22 cellular contexts compared by ENCODE assay signal in the genomic region with DNA sequence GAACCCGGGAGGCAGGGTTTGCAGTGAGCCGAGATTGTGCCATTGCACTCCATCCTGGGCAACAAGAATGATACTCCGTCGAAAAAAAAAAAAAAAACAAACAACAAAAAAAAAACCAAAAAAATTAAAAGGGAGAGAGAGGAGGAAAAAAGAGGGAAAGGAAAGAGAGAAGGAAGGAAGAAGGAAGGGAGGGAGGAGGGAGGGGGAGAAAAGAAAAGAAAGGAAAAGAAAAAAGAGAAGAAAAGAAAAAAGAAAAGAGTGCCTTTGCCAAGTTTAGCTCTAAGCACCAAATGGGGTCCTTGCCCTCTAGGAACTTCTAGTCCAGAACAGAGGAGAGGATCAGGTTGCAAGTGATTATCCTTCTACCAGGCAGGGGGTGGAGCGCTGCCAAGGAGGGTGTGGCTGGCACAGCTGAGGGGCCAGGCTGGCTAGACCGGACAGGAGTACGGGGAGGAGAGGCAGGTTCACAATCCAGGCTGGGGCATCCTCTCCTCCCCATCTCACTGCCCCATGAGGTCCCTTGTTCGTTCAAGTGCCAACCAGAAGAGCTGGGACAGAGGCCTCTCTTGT. TPM values are rescaled to one million over a fixed set of nuclear protein-coding genes. Genes with fewer than 3 reads are reported as not detected.
DNase-seq lines count a peak whose midpoint lies in the region; ATAC-seq and TF ChIP-seq lines count a peak whose summit lies in the region.
"Had no signal": no experiment of that assay in that cellular context is flagged by ENCODE, and none has a peak within 500 bp of the region (broad histone marks: within the 10 kb centered on the region; RNA-seq: fewer than 3 reads in every experiment).

No MANE protein-coding gene starts in this region.

- no peaks in the 10 kb centered on the region for H3K9me3 Mint-ChIP-seq in central memory CD8-positive, alpha-beta T cell
- H3K9me3 Mint-ChIP-seq in naive thymus-derived CD4-positive, alpha-beta T cell, result no peaks in the 10 kb centered on the region

- no peak overlapping the region for H3K4me3 Mint-ChIP-seq in central memory CD8-positive, alpha-beta T cell
- no peak overlapping the region for H3K4me3 Mint-ChIP-seq in naive thymus-derived CD4-positive, alpha-beta T cell
- H3K4me3 Mint-ChIP-seq: CD4-positive, CD25-positive, alpha-beta regulatory T cell had no signal

- no peaks in the 10 kb centered on the region for H3K36me3 ChIP-seq in osteoblast (ENCODE audit: insufficient read depth, low read length)
- no peaks in the 10 kb centered on the region for H3K36me3 ChIP-seq in naive thymus-derived CD4-positive, alpha-beta T cell (ENCODE audit: control insufficient read depth in 2 of 3, insufficient read depth in 3 of 3, low read length in 3 of 3)
- H3K36me3 ChIP-seq: BE2C, Peyer's patch had no signal

- ATAC-seq in central memory CD8-positive, alpha-beta T cell (replicated peaks; ENCODE audit: extremely low read depth, poor library complexity, severe bottlenecking), result no peak
- ATAC-seq in GM18870 (IDR thresholded peaks at IDR 0.05; ENCODE audit: unreplicated experiment), result no peak
- ATAC-seq in naive thymus-derived CD4-positive, alpha-beta T cell, result no peak

- H3K4me1 Mint-ChIP-seq in central memory CD8-positive, alpha-beta T cell, result peaks cover 5% of the 10 kb centered on the region
- peaks cover 3 to 13% (median 5%) of the 10 kb centered on the region in 7 donors for H3K4me1 Mint-ChIP-seq in naive thymus-derived CD4-positive, alpha-beta T cell

- CTCF ChIA-PET in naive thymus-derived CD4-positive, alpha-beta T cell (lab: Charles Lee), result interaction anchor here (0.6 to 1.8 kb wide), 4 partner anchors 8 to 535 kb away, joined by 3 to 5 read pairs (median 4); no protein-coding TSS in a partner anchor

- H3K79me2 ChIP-seq in osteoblast (ENCODE audit: insufficient read depth, low read length), result no peaks in the 10 kb centered on the region

- no peak overlapping the region for H2AFZ ChIP-seq in osteoblast (ENCODE audit: low read length)

- H4K20me1 ChIP-seq in osteoblast (ENCODE audit: insufficient read depth, low read length), result no peaks in the 10 kb centered on the region

- no peak overlapping the region for H3K27ac ChIP-seq in osteoblast (ENCODE audit: low read depth, low read length)
- H3K27ac ChIP-seq in naive thymus-derived CD4-positive, alpha-beta T cell (ENCODE audit: low read depth, low read length), result no peak overlapping the region
- H3K27ac ChIP-seq: KMS-11, Peyer's patch, SK-N-MC had no signal

- H3K4me1 ChIP-seq in osteoblast (ENCODE audit: insufficient read depth, low read length), result peaks cover 17% of the 10 kb centered on the region
- H3K4me1 ChIP-seq in naive thymus-derived CD4-positive, alpha-beta T cell (ENCODE audit: control insufficient read depth in 2 of 2, insufficient read depth in 2 of 2, low read length in 2 of 2), result no peaks in the 10 kb centered on the region
- H3K4me1 ChIP-seq: Caco-2, Peyer's patch had no signal

- H3K27me3 ChIP-seq in osteoblast (ENCODE audit: insufficient read depth, low read length), result no peaks in the 10 kb centered on the region
- peaks cover 0 to 3% of the 10 kb centered on the region in 2 donors for H3K27me3 ChIP-seq in naive thymus-derived CD4-positive, alpha-beta T cell (ENCODE audit: control insufficient read depth in 2 of 2, insufficient read depth in 2 of 2, low read length in 2 of 2)
- H3K27me3 ChIP-seq: BE2C, Peyer's patch had no signal

- H3K4me3 ChIP-seq in osteoblast (ENCODE audit: insufficient read depth, low read length), result no peak overlapping the region
- H3K4me3 ChIP-seq in naive thymus-derived CD4-positive, alpha-beta T cell (ENCODE audit: low read length), result no peak overlapping the region
- H3K4me3 ChIP-seq: Peyer's patch, SK-N-MC had no signal

- no peak overlapping the region for H3K4me2 ChIP-seq in osteoblast (ENCODE audit: insufficient read depth, low read length)

- no peaks in the 10 kb centered on the region for H3K9me3 ChIP-seq in osteoblast (ENCODE audit: low read depth, low read length)
- no peaks in the 10 kb centered on the region for H3K9me3 ChIP-seq in naive thymus-derived CD4-positive, alpha-beta T cell (ENCODE audit: control insufficient read depth in 2 of 3, low read length in 3 of 3)
- H3K9me3 ChIP-seq: BE2C, Caco-2, Peyer's patch had no signal

- H3K27me3 Mint-ChIP-seq in central memory CD8-positive, alpha-beta T cell, result peaks cover 6% of the 10 kb centered on the region
- H3K27me3 Mint-ChIP-seq in naive thymus-derived CD4-positive, alpha-beta T cell, result peaks cover 0 to 13% (median 0%) of the 10 kb centered on the region in 5 donors

- TF ChIP-seq CTCF in osteoblast (IDR thresholded peaks at IDR 0.05; ENCODE audit: extremely low read depth, low read depth, low read length), result no peak

- no peaks in the 10 kb centered on the region for H3K36me3 Mint-ChIP-seq in central memory CD8-positive, alpha-beta T cell (ENCODE audit: insufficient read depth)
- peaks cover 0 to 1% (median 0%) of the 10 kb centered on the region in 5 donors for H3K36me3 Mint-ChIP-seq in naive thymus-derived CD4-positive, alpha-beta T cell
- H3K36me3 Mint-ChIP-seq: CD4-positive, CD25-positive, alpha-beta regulatory T cell had no signal

- intact Hi-C loops in naive thymus-derived CD4-positive, alpha-beta T cell (cut with micrococcal nuclease), result loop anchor here (2.0 to 5.0 kb wide), 3 partner anchors 21 to 209 kb away; no protein-coding TSS in a partner anchor

- DNase-seq in NCI-H748 (lab: John Stamatoyannopoulos, UW; ENCODE audit: unreplicated experiment) (peak; percentile 19), NCI-H748 treated with DMSO at 0.1 percent for 48 hours (lab: John Stamatoyannopoulos, UW) (no peak), NCI-H69 (lab: John Stamatoyannopoulos, UW) (peak; percentile 38), osteoblast (ENCODE audit: insufficient read length, low spot score, missing footprints) (peak; percentile 22)
- DNase-seq in central memory CD8-positive, alpha-beta T cell (ENCODE audit: low spot score in 2 of 2), result no peak
- DNase-seq in naive thymus-derived CD4-positive, alpha-beta T cell, result no peak
- no peak for DNase-seq in stimulated activated CD4-positive, alpha-beta T cell treated with anti-CD3 and anti-CD28 coated beads, Interleukin-1b, Interleukin-23, amount 100 ng/mL, for 48 hours
- DNase-seq: BE2C; Caco-2; CD4-positive, CD25-positive, alpha-beta regulatory T cell; DMS53; EL; NCI-H1417; NCI-H187; NCI-H2107; NCI-H226; NCI-H524; Peyer's patch; Right ventricle myocardium superior had no signal

- POLR2A ChIA-PET in naive thymus-derived CD4-positive, alpha-beta T cell (lab: Charles Lee), result interaction anchor here (2.0 kb wide), 1 partner anchor 161 kb away, joined by 9 read pairs; the partner anchor contains the start of gene ATP5F1E

- H3K27ac Mint-ChIP-seq in central memory CD8-positive, alpha-beta T cell (ENCODE audit: low read depth), result peak overlapping the region; percentile 65
- no peak overlapping the region for H3K27ac Mint-ChIP-seq in naive thymus-derived CD4-positive, alpha-beta T cell
- H3K27ac Mint-ChIP-seq: CD4-positive, CD25-positive, alpha-beta regulatory T cell had no signal

RNA-seq across cellular contexts. Expression of gene GNAS, which starts 19.1 kb away (rescaled TPM):
- 366 and 374 TPM in 2 replicates for total RNA-seq in osteoblast
- 100 to 1,000 TPM; 694 to 907 (median 775) TPM for total RNA-seq in naive thymus-derived CD4-positive, alpha-beta T cell
- polyA plus RNA-seq in naive thymus-derived CD4-positive, alpha-beta T cell, result 100 to 1,000 TPM; 147 to 221 TPM

RNA-seq across cellular contexts. Expression of gene GNAS-AS1, which starts 20.9 kb away (rescaled TPM):
- 0.72 and 1.5 TPM in 2 replicates for total RNA-seq in osteoblast
- total RNA-seq in naive thymus-derived CD4-positive, alpha-beta T cell, result 1 to 10 TPM in 3 of 5 experiments, under 1 TPM in 2; 0.13 to 2.0 (median 1.5) TPM
- polyA plus RNA-seq in naive thymus-derived CD4-positive, alpha-beta T cell, result not detected
- polyA plus RNA-seq: CD4-positive, CD25-positive, alpha-beta regulatory T cell had no signal

Comparison
In these comparisons a context has a peak if more than half of its experiments do, and no peak if none do; other contexts are left out.
1. DNase-seq: peak in NCI-H748 (single experiment), NCI-H69 (single experiment) and osteoblast (single experiment); none in NCI-H748 treated with DMSO at 0.1 percent for 48 hours (single experiment), central memory CD8-positive, alpha-beta T cell (0 of 2), naive thymus-derived CD4-positive, alpha-beta T cell (0 of 9) and stimulated activated CD4-positive, alpha-beta T cell treated with anti-CD3 and anti-CD28 coated beads, Interleukin-1b, Interleukin-23, amount 100 ng/mL, for 48 hours (single experiment).